ENCODE assay signal across 36 cellular contexts in genomic region chr7:81514546-81514945, GRCh38.
"Had no signal": no experiment of that assay in that cellular context is flagged by ENCODE, and none has a peak within 500 bp of the region (broad histone marks: within the 10 kb centered on the region; RNA-seq: fewer than 3 reads in every experiment).

No MANE protein-coding gene starts in this region.

- H3K27me3 ChIP-seq: ascending aorta, cardiac muscle cell, MG63, Peyer's patch had no signal

- H3K4me1 ChIP-seq: ascending aorta, Peyer's patch had no signal

- ATAC-seq: activated T-cell treated with anti-CD3 and anti-CD28 coated beads, Interleukin-2, amount 50 U/mL, for 72 hours; activated T-helper 17 cell treated with anti-CD3 and anti-CD28 coated beads, Interleukin-2, amount 50 U/mL, for 72 hours had no signal

- DNase-seq: activated B cell treated with CpG ODN at 0.5 μM for 24 hours; activated CD4-positive, alpha-beta memory T cell treated with anti-CD3 and anti-CD28 coated beads, Interleukin-2, amount 10 ng/mL, durations not matched to agents 7 days and 5 days; activated CD4-positive, alpha-beta T cell treated with anti-CD3 and anti-CD28 coated beads for 4 hours; activated CD4-positive, alpha-beta T cell treated with anti-CD3 and anti-CD28 coated beads, Interleukin-2, amount 50 U/mL, for 1 hour; activated CD4-positive, CD25-positive, alpha-beta regulatory T cell treated with anti-CD3 and anti-CD28 coated beads, Interleukin-2, amount 50 U/mL, for 72 hours; activated effector memory CD4-positive, alpha-beta T cell treated with anti-CD3 and anti-CD28 coated beads, Interleukin-2, amount 50 U/mL, for 16 hours; activated naive CD4-positive, alpha-beta T cell; activated naive CD4-positive, alpha-beta T cell treated with anti-CD3 and anti-CD28 coated beads, Interleukin-2, amount 50 U/mL, for 16 hours; activated naive CD8-positive, alpha-beta T cell treated with anti-CD3 and anti-CD28 coated beads for 36 hours; activated T-cell treated with anti-CD3 and anti-CD28 coated beads, Interleukin-2, amount 50 U/mL, for 1 hour; activated T-cell treated with anti-CD3 and anti-CD28 coated beads, Interleukin-2, amount 50 U/mL, for 72 hours; amygdala; Karpas-422; MG63; NCI-H1048; NCI-H1417; NCI-H146; NCI-H187; NCI-H2029 treated with DMSO at 0.1 percent for 48 hours; NCI-H2107; NCI-H2171; NCI-H510A; NCI-H526; NCI-H748 treated with DMSO at 0.1 percent for 48 hours; NK-92 treated with Interleukin-12 subunit alpha and Interleukin-12 subunit beta, amount 100 ng/mL, for 24 hours; OCI-M1; Peyer's patch; Right ventricle myocardium superior; SW 1271; T-helper 1 cell; T-helper 2 cell; T-helper 9 cell had no signal

- H3K36me3 ChIP-seq: ascending aorta, cardiac muscle cell, MG63, Peyer's patch had no signal

- H3K27ac ChIP-seq: ascending aorta, cardiac muscle cell, Peyer's patch, VCaP had no signal

- H3K9me3 ChIP-seq: ascending aorta, MG63, Peyer's patch had no signal

- H3K4me3 ChIP-seq: ascending aorta, cardiac muscle cell, MG63, Peyer's patch had no signal
